Comparison of ENCODE assay signal across 27 cellular contexts in the genomic region with DNA sequence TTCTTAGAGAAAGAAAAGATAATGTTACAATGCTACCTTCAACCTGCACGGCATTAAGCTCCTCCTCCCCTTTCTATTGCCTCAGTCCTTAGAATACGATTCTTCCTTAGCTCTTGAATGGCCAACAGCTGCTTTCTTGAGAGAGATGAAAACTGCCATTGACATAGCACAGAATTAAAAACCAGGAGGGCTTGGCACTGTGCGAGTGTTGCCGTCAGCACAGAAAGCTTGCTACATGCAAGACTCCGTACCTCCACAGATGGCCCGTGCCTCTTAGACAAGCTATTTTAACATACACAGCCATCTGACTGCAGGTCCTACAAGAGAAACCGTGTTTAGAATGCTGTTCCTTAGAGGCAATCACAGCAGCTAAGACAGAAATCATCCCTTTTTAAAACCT.
"Had no signal": no experiment of that assay in that cellular context is flagged by ENCODE, and none has a peak within 500 bp of the region (broad histone marks: within the 10 kb centered on the region; RNA-seq: fewer than 3 reads in every experiment).

No MANE protein-coding gene starts in this region.

- H3K27ac Mint-ChIP-seq: activated CD4-positive, alpha-beta memory T cell treated with anti-CD3 and anti-CD28 coated beads for 36 hours; activated CD4-positive, alpha-beta T cell treated with anti-CD3 and anti-CD28 coated beads for 36 hours; activated CD4-positive, alpha-beta T cell treated with anti-CD3 and anti-CD28 coated beads, Interleukin-2, amount 10 ng/mL, durations not matched to agents 24 days and 14 days; activated CD8-positive, alpha-beta memory T cell treated with anti-CD3 and anti-CD28 coated beads, Interleukin-2, amount 10 ng/mL, durations not matched to agents 7 days and 5 days; activated CD8-positive, alpha-beta T cell treated with anti-CD3 and anti-CD28 coated beads, Interleukin-2, amount 10 ng/mL, durations not matched to agents 7 days and 5 days; activated naive CD4-positive, alpha-beta T cell treated with anti-CD3 and anti-CD28 coated beads for 36 hours; activated naive CD4-positive, alpha-beta T cell treated with anti-CD3 and anti-CD28 coated beads, Interleukin-2, amount 50 U/mL, for 24 hours; activated naive CD8-positive, alpha-beta T cell treated with anti-CD3 and anti-CD28 coated beads for 36 hours; activated naive CD8-positive, alpha-beta T cell treated with anti-CD3 and anti-CD28 coated beads, Interleukin-2, amount 50 U/mL, for 24 hours; activated T-helper 1 cell treated with anti-CD3 and anti-CD28 coated beads, Interleukin-12 subunit alpha, Interleukin-12 subunit beta, Interleukin-2, Interleukin-4 antibody, amounts not matched to agents 30 ng/mL and 10 ng/mL and 1 ng/mL, durations not matched to agents 14 hours and 24 hours and 36 hours; activated T-helper 2 cell treated with anti-CD3 and anti-CD28 coated beads, Interferon-gamma antibody, Interleukin-2, Interleukin-4, amounts not matched to agents 10 μg/mL and 5 μg/mL and 100 μg/mL, durations not matched to agents 14 hours and 24 hours and 36 hours; endodermal cell; T-helper 17 cell had no signal

- H3K9me3 ChIP-seq: adrenal gland, body of pancreas, colonic mucosa had no signal

- H3K36me3 Mint-ChIP-seq: activated CD4-positive, alpha-beta memory T cell treated with anti-CD3 and anti-CD28 coated beads for 36 hours; activated CD8-positive, alpha-beta memory T cell treated with anti-CD3 and anti-CD28 coated beads, Interleukin-2, amount 10 ng/mL, durations not matched to agents 7 days and 5 days; activated naive CD8-positive, alpha-beta T cell treated with anti-CD3 and anti-CD28 coated beads for 36 hours had no signal

- H3K36me3 ChIP-seq: adrenal gland, colonic mucosa had no signal

- DNase-seq: activated CD4-positive, alpha-beta memory T cell treated with anti-CD3 and anti-CD28 coated beads for 36 hours; activated CD4-positive, alpha-beta T cell treated with anti-CD3 and anti-CD28 coated beads for 36 hours; activated CD4-positive, CD25-positive, alpha-beta regulatory T cell treated with anti-CD3 and anti-CD28 coated beads, Interleukin-2, amount 50 U/mL, for 72 hours; activated CD8-positive, alpha-beta memory T cell treated with anti-CD3 and anti-CD28 coated beads, Interleukin-2, amount 10 ng/mL, durations not matched to agents 7 days and 5 days; activated CD8-positive, alpha-beta memory T cell treated with anti-CD3 and anti-CD28 coated beads, Interleukin-2, amount 50 U/mL, for 4 hours; activated CD8-positive, alpha-beta T cell treated with anti-CD3 and anti-CD28 coated beads, Interleukin-2, amount 10 ng/mL, durations not matched to agents 7 days and 5 days; activated effector memory CD4-positive, alpha-beta T cell treated with anti-CD3 and anti-CD28 coated beads, Interleukin-2, amount 50 U/mL, for 16 hours; activated naive CD4-positive, alpha-beta T cell treated with anti-CD3 and anti-CD28 coated beads for 36 hours; activated naive CD8-positive, alpha-beta T cell treated with anti-CD3 and anti-CD28 coated beads for 36 hours; adrenal gland; aorta; body of pancreas; central memory CD4-positive, alpha-beta T cell; cerebellar nuclear complex; colonic mucosa; endodermal cell; foreskin fibroblast; head of caudate nucleus; T-helper 1 cell; T-helper 17 cell had no signal

- ATAC-seq: body of pancreas, esophagus mucosa had no signal

- FAIRE-seq: frontal cortex had no signal

- H3K27ac ChIP-seq: adrenal gland, body of pancreas, colonic mucosa had no signal

- H3K4me1 Mint-ChIP-seq: T-helper 17 cell had no signal

- H3K27me3 ChIP-seq: adrenal gland, body of pancreas, colonic mucosa had no signal

- H3K4me3 Mint-ChIP-seq: activated CD4-positive, alpha-beta memory T cell treated with anti-CD3 and anti-CD28 coated beads for 36 hours; activated CD4-positive, alpha-beta T cell treated with anti-CD3 and anti-CD28 coated beads for 36 hours; activated CD4-positive, alpha-beta T cell treated with anti-CD3 and anti-CD28 coated beads, Interleukin-2, amount 10 ng/mL, durations not matched to agents 24 days and 14 days; activated CD8-positive, alpha-beta memory T cell treated with anti-CD3 and anti-CD28 coated beads, Interleukin-2, amount 10 ng/mL, durations not matched to agents 7 days and 5 days; activated CD8-positive, alpha-beta T cell treated with anti-CD3 and anti-CD28 coated beads, Interleukin-2, amount 10 ng/mL, durations not matched to agents 7 days and 5 days; activated naive CD4-positive, alpha-beta T cell treated with anti-CD3 and anti-CD28 coated beads for 36 hours; activated naive CD4-positive, alpha-beta T cell treated with anti-CD3 and anti-CD28 coated beads, Interleukin-2, amount 50 U/mL, for 24 hours; activated naive CD8-positive, alpha-beta T cell treated with anti-CD3 and anti-CD28 coated beads for 36 hours; activated naive CD8-positive, alpha-beta T cell treated with anti-CD3 and anti-CD28 coated beads, Interleukin-2, amount 50 U/mL, for 24 hours; activated T-helper 1 cell treated with anti-CD3 and anti-CD28 coated beads, Interleukin-12 subunit alpha, Interleukin-12 subunit beta, Interleukin-2, Interleukin-4 antibody, amounts not matched to agents 30 ng/mL and 10 ng/mL and 1 ng/mL, durations not matched to agents 14 hours and 24 hours and 36 hours; endodermal cell; T-helper 17 cell had no signal

- H3K4me1 ChIP-seq: adrenal gland, body of pancreas, colonic mucosa had no signal

- H3K9me3 Mint-ChIP-seq: activated CD4-positive, alpha-beta memory T cell treated with anti-CD3 and anti-CD28 coated beads for 36 hours; activated CD4-positive, alpha-beta T cell treated with anti-CD3 and anti-CD28 coated beads, Interleukin-2, amount 10 ng/mL, durations not matched to agents 24 days and 14 days; activated naive CD4-positive, alpha-beta T cell treated with anti-CD3 and anti-CD28 coated beads for 36 hours; activated naive CD4-positive, alpha-beta T cell treated with anti-CD3 and anti-CD28 coated beads, Interleukin-2, amount 50 U/mL, for 24 hours; activated naive CD8-positive, alpha-beta T cell treated with anti-CD3 and anti-CD28 coated beads for 36 hours; activated naive CD8-positive, alpha-beta T cell treated with anti-CD3 and anti-CD28 coated beads, Interleukin-2, amount 50 U/mL, for 24 hours; activated T-helper 1 cell treated with anti-CD3 and anti-CD28 coated beads, Interleukin-12 subunit alpha, Interleukin-12 subunit beta, Interleukin-2, Interleukin-4 antibody, amounts not matched to agents 30 ng/mL and 10 ng/mL and 1 ng/mL, durations not matched to agents 14 hours and 24 hours and 36 hours; activated T-helper 2 cell treated with anti-CD3 and anti-CD28 coated beads, Interferon-gamma antibody, Interleukin-2, Interleukin-4, amounts not matched to agents 10 μg/mL and 5 μg/mL and 100 μg/mL, durations not matched to agents 14 hours and 24 hours and 36 hours; endodermal cell had no signal

- H3K4me3 ChIP-seq: adrenal gland, body of pancreas, colonic mucosa had no signal
